In genomic region chr2:6824962-6825361, GRCh38 we compare ENCODE assay signal across 1 cellular context.
TF ChIP-seq lines count a peak whose summit lies in the region.

No MANE protein-coding gene starts in this region.

TF ChIP-seq in HepG2, 621 proteins besides CTCF, POLR2A, EP300 and RAD21:
- TF ChIP-seq CEBPG (CRISPR knock-in tag; IDR thresholded peaks at IDR 0.05): peak; percentile 60
- TF ChIP-seq MEF2D (CRISPR knock-in tag; IDR thresholded peaks at IDR 0.05): no peak
- peak; percentile 89 for TF ChIP-seq CEBPB (IDR thresholded peaks at IDR 0.05; ENCODE audit: borderline replicate concordance, low read depth, low read length)
- no peak for TF ChIP-seq ZNF547 (CRISPR knock-in tag; IDR thresholded peaks at IDR 0.05)
